ENCODE assay signal across 1 cellular context in the genomic region with DNA sequence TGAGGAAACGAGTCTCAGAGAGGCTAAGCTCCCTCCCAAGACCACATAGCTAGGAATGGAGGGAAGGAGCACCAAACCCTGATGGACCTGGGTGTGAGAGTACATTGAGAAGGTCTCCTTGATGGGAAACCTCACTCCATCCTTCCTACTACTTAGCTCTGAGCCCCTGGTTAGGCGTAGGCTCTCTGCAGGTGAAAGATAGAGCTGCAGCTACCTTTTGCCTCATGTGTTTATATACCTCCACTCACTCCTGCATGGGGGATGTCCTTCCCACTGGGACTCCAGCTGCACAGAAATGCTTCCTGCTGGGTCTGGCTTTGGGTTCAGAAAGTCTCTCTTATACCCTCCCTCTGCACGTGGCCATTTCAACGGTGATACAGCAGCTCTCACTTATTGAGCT.
TF ChIP-seq lines count a peak whose summit lies in the region.

No MANE protein-coding gene starts in this region.

TF ChIP-seq in A549, 52 proteins besides CTCF, POLR2A, EP300 and RAD21 (continued from another document):
- TF ChIP-seq, protein P1, sequence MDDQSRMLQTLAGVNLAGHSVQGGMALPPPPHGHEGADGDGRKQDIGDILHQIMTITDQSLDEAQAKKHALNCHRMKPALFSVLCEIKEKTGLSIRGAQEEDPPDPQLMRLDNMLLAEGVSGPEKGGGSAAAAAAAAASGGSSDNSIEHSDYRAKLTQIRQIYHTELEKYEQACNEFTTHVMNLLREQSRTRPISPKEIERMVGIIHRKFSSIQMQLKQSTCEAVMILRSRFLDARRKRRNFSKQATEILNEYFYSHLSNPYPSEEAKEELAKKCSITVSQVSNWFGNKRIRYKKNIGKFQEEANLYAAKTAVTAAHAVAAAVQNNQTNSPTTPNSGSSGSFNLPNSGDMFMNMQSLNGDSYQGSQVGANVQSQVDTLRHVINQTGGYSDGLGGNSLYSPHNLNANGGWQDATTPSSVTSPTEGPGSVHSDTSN (IDR thresholded peaks at IDR 0.05): no peak
- TF ChIP-seq GATA3 (IDR thresholded peaks at IDR 0.05; ENCODE audit: borderline replicate concordance) (no peak), RCOR1 (IDR thresholded peaks at IDR 0.05; ENCODE audit: low read depth, low read length) (no peak), SMC3 (IDR thresholded peaks at IDR 0.05) (no peak), CHD4 (IDR thresholded peaks at IDR 0.05; ENCODE audit: borderline replicate concordance) (no peak)
- TF ChIP-seq, protein P2, sequence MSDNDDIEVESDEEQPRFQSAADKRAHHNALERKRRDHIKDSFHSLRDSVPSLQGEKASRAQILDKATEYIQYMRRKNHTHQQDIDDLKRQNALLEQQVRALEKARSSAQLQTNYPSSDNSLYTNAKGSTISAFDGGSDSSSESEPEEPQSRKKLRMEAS (IDR thresholded peaks at IDR 0.05): no peak
